In genomic region chr17:50585893-50586292, GRCh38 we compare ENCODE assay signal across 23 cellular contexts. TPM values are rescaled to one million over a fixed set of nuclear protein-coding genes. Genes with fewer than 3 reads are reported as not detected.
DNase-seq lines count a peak whose midpoint lies in the region; ATAC-seq and TF ChIP-seq lines count a peak whose summit lies in the region.
"Had no signal": no experiment of that assay in that cellular context is flagged by ENCODE, and none has a peak within 500 bp of the region (broad histone marks: within the 10 kb centered on the region; RNA-seq: fewer than 3 reads in every experiment).

No MANE protein-coding gene starts in this region.

- peak overlapping the region; percentile 19 for H2AK9ac ChIP-seq in IMR-90 (replicated peaks; ENCODE audit: low read depth, low read length, poor library complexity)

- ATAC-seq in IMR-90 (ENCODE audit: low read depth) (no peak), WTC11 (no peak)
- ATAC-seq in stimulated activated memory B cell treated with anti-CD40 and anti-IgM and Interleukin-4, amounts not matched to agents 10 μg/mL and 1 μg/mL and 100 μg/mL, for 72 hours, result no peak

- no peaks in the 10 kb centered on the region for H3K36me3 Mint-ChIP-seq in WTC11
- H3K36me3 Mint-ChIP-seq in nephron (ENCODE audit: low read depth), result peaks cover 19% of the 10 kb centered on the region
- no peaks in the 10 kb centered on the region for H3K36me3 Mint-ChIP-seq in stimulated activated memory B cell treated with anti-CD40 and anti-IgM and Interleukin-4, amounts not matched to agents 10 μg/mL and 1 μg/mL and 100 μg/mL, for 72 hours
- H3K36me3 Mint-ChIP-seq: CD4-positive, alpha-beta memory T cell had no signal

- no peak for TF ChIP-seq RAD21 in IMR-90 (IDR thresholded peaks at IDR 0.05; ENCODE audit: low read length)

- H3K4me2 ChIP-seq in IMR-90 (ENCODE audit: low read depth, low read length), result no peak overlapping the region
- H3K4me2 ChIP-seq in osteoblast (ENCODE audit: insufficient read depth, low read length), result no peak overlapping the region
- H3K4me2 ChIP-seq: KMS-11 had no signal

- H3K79me1 ChIP-seq in IMR-90 (ENCODE audit: low read depth in 1 of 2, low read length in 2 of 2), result no peaks in the 10 kb centered on the region

- in situ Hi-C loops in IMR-90 (cut with MboI; ENCODE audit: low sequenced_read_pairs), result no loop called here

- no peak overlapping the region for H2BK20ac ChIP-seq in IMR-90 (ENCODE audit: low read depth, low read length)

- intact Hi-C loops in IMR-90 (cut with micrococcal nuclease), result no loop called here

- no peak overlapping the region for H3K23ac ChIP-seq in IMR-90 (ENCODE audit: low read depth, low read length)

- no peak overlapping the region for H2AK5ac ChIP-seq in IMR-90 (ENCODE audit: low read depth, low read length)

- H3K9ac ChIP-seq in IMR-90 (ENCODE audit: low read depth, low read length), result no peak overlapping the region
- H3K9ac ChIP-seq: BLaER1 treated with 17β-estradiol and CSF1 and Interleukin-3, amounts not matched to agents 10 nM and 100 nM; KMS-11 had no signal

- dilution Hi-C loops in IMR-90 (cut with HindIII; ENCODE audit: low sequenced_read_pairs, unreplicated experiment), result no loop called here

- H2BK15ac ChIP-seq in IMR-90 (ENCODE audit: low read depth, low read length), result no peak overlapping the region

- H3K27me3 ChIP-seq in IMR-90 (ENCODE audit: control insufficient read depth, insufficient read depth, low read length) (peaks cover 58% of the 10 kb centered on the region), osteoblast (ENCODE audit: insufficient read depth, low read length) (peaks cover 34% of the 10 kb centered on the region)
- H3K27me3 ChIP-seq: BLaER1 treated with 17β-estradiol and CSF1 and Interleukin-3, amounts not matched to agents 10 nM and 100 nM had no signal

- H2BK120ac ChIP-seq in IMR-90 (ENCODE audit: low read depth, low read length), result no peak overlapping the region

- no peaks in the 10 kb centered on the region for H3K9me3 ChIP-seq in IMR-90 (ENCODE audit: control insufficient read depth, insufficient read depth, low read length)
- H3K9me3 ChIP-seq in osteoblast (ENCODE audit: low read depth, low read length), result no peaks in the 10 kb centered on the region
- H3K9me3 ChIP-seq: BLaER1 treated with 17β-estradiol and CSF1 and Interleukin-3, amounts not matched to agents 10 nM and 100 nM; HAP-1 had no signal

- CTCF ChIA-PET in IMR-90 (lab: Yijun Ruan, JAX), result no interaction called here
- CTCF ChIA-PET in WTC11 (lab: Charles Lee), result interaction anchor here (1.3 to 5.0 kb wide), 3 partner anchors 35 to 40 kb away, joined by 3 to 26 read pairs (median 9); no protein-coding TSS in a partner anchor

- H3K4me3 ChIP-seq in IMR-90 (ENCODE audit: insufficient read depth, low read depth, low read length) (no peak overlapping the region), osteoblast (ENCODE audit: insufficient read depth, low read length) (no peak overlapping the region)
- H3K4me3 ChIP-seq: BLaER1 treated with 17β-estradiol and CSF1 and Interleukin-3, amounts not matched to agents 10 nM and 100 nM; HAP-1 had no signal

- H3K79me2 ChIP-seq in osteoblast (ENCODE audit: insufficient read depth, low read length), result no peaks in the 10 kb centered on the region

- H3K36me3 ChIP-seq in IMR-90 (ENCODE audit: control insufficient read depth, insufficient read depth, low read length) (no peaks in the 10 kb centered on the region), osteoblast (ENCODE audit: insufficient read depth, low read length) (no peaks in the 10 kb centered on the region)
- H3K36me3 ChIP-seq: BLaER1 treated with 17β-estradiol and CSF1 and Interleukin-3, amounts not matched to agents 10 nM and 100 nM; HAP-1 had no signal

- no peak overlapping the region for H3K14ac ChIP-seq in IMR-90 (replicated peaks; ENCODE audit: low read depth, low read length)

- peaks cover 2% of the 10 kb centered on the region; the same call in 1 of the 2 replicates for H3K4me1 ChIP-seq in IMR-90 (ENCODE audit: control insufficient read depth, insufficient read depth, low read length)
- H3K4me1 ChIP-seq in osteoblast (ENCODE audit: insufficient read depth, low read length), result no peaks in the 10 kb centered on the region
- H3K4me1 ChIP-seq: HAP-1 had no signal

- H2BK5ac ChIP-seq in IMR-90 (ENCODE audit: low read depth, low read length, poor library complexity, severe bottlenecking), result no peak overlapping the region

- H3K27ac ChIP-seq in IMR-90 (ENCODE audit: insufficient read depth, low read length) (no peak overlapping the region), osteoblast (ENCODE audit: low read depth, low read length) (no peak overlapping the region)
- H3K27ac ChIP-seq: 22Rv1; BLaER1 treated with 17β-estradiol and CSF1 and Interleukin-3, amounts not matched to agents 10 nM and 100 nM; KMS-11 had no signal

- no TSS peak for BruUV-seq in IMR-90 (replicated peaks; lab: Mats Ljungman, UMichigan)

- H3K56ac ChIP-seq in IMR-90 (ENCODE audit: extremely low read depth, insufficient read depth, low read length), result no peak overlapping the region

- POLR2A ChIA-PET in IMR-90 (lab: Charles Lee; ENCODE audit: unreplicated experiment) (no interaction called here), WTC11 (lab: Charles Lee) (no interaction called here)

- no peak overlapping the region for H4K5ac ChIP-seq in IMR-90 (ENCODE audit: low read depth, low read length)

- H3K9me3 Mint-ChIP-seq in WTC11 (no peaks in the 10 kb centered on the region), nephron (no peaks in the 10 kb centered on the region)
- H3K9me3 Mint-ChIP-seq in stimulated activated memory B cell treated with anti-CD40 and anti-IgM and Interleukin-4, amounts not matched to agents 10 μg/mL and 1 μg/mL and 100 μg/mL, for 72 hours, result no peaks in the 10 kb centered on the region

- no peak overlapping the region for H4K91ac ChIP-seq in IMR-90 (ENCODE audit: insufficient read depth, low read depth, low read length)

- no peak for TF ChIP-seq POLR2A in IMR-90 (IDR thresholded peaks at IDR 0.05; ENCODE audit: low read depth, low read length)

- no peak overlapping the region for H3K18ac ChIP-seq in IMR-90 (ENCODE audit: low read depth, low read length)

- H3K4me3 Mint-ChIP-seq in WTC11, result no peak overlapping the region
- H3K4me3 Mint-ChIP-seq in nephron, result no peak overlapping the region
- no peak overlapping the region for H3K4me3 Mint-ChIP-seq in stimulated activated memory B cell treated with anti-CD40 and anti-IgM and Interleukin-4, amounts not matched to agents 10 μg/mL and 1 μg/mL and 100 μg/mL, for 72 hours
- H3K4me3 Mint-ChIP-seq: CD4-positive, alpha-beta memory T cell had no signal

- H3K27ac Mint-ChIP-seq in WTC11 (peak overlapping the region; percentile 15; the same call in 1 of the 2 replicates), nephron (peak overlapping the region in 2 of 3 experiments; percentile 61 to 93)
- H3K27ac Mint-ChIP-seq in stimulated activated memory B cell treated with anti-CD40 and anti-IgM and Interleukin-4, amounts not matched to agents 10 μg/mL and 1 μg/mL and 100 μg/mL, for 72 hours, result no peak overlapping the region
- H3K27ac Mint-ChIP-seq: CD4-positive, alpha-beta memory T cell had no signal

- 0 out of 2 replicates have a peak, but pooled peaks cover 5% of the 10 kb centered on the region for H3K9me1 ChIP-seq in IMR-90 (ENCODE audit: insufficient read depth, low read length)

- DNase-seq in NCI-H82 (lab: John Stamatoyannopoulos, UW) (peak; percentile 70), NCI-H82 treated with DMSO at 0.1 percent for 48 hours (lab: John Stamatoyannopoulos, UW; ENCODE audit: unreplicated experiment) (no peak), IMR-90 (no peak), WTC11 (ENCODE audit: low spot score) (no peak), iPS-NIHi7 (ENCODE audit: extremely low spot score) (no peak), osteoblast (ENCODE audit: insufficient read length, low spot score, missing footprints) (no peak)
- DNase-seq: NCI-H1092 treated with DMSO at 0.1 percent for 48 hours, NCI-H146, NCI-H2029, NCI-H2227 treated with DMSO at 0.1 percent for 48 hours, NCI-H510A, SHP77 treated with DMSO at 0.1 percent for 48 hours had no signal

- no peaks in the 10 kb centered on the region for H3K27me3 Mint-ChIP-seq in WTC11 (ENCODE audit: low read depth)
- H3K27me3 Mint-ChIP-seq in nephron (ENCODE audit: low read depth), result peaks cover 7% of the 10 kb centered on the region
- H3K27me3 Mint-ChIP-seq in stimulated activated memory B cell treated with anti-CD40 and anti-IgM and Interleukin-4, amounts not matched to agents 10 μg/mL and 1 μg/mL and 100 μg/mL, for 72 hours, result peaks cover 54% of the 10 kb centered on the region

- no peak overlapping the region for H3K4ac ChIP-seq in IMR-90 (ENCODE audit: low read depth, low read length)

- H4K20me1 ChIP-seq in IMR-90 (ENCODE audit: insufficient read depth, low read length) (no peaks in the 10 kb centered on the region), osteoblast (ENCODE audit: insufficient read depth, low read length) (no peaks in the 10 kb centered on the region)
- H4K20me1 ChIP-seq: BLaER1 treated with 17β-estradiol and CSF1 and Interleukin-3, amounts not matched to agents 10 nM and 100 nM had no signal

- WGBS in IMR-90 (ENCODE audit: extremely low coverage in 2 of 2, insufficient read length in 1 of 2), 2 experiments, result 47% methylated on average over 2 of the region's 8 CpGs; no CpG with 5 or more reads in 1 of the 2 experiments

- TF ChIP-seq CTCF in IMR-90 (conservative IDR thresholded peaks at IDR 0.05; ENCODE audit: low read depth, low read length) (no peak), WTC11 (IDR thresholded peaks at IDR 0.05) (no peak), nephron (IDR thresholded peaks at IDR 0.05; ENCODE audit: unreplicated experiment in 3 of 3) (no peak), osteoblast (IDR thresholded peaks at IDR 0.05; ENCODE audit: extremely low read depth, low read depth, low read length) (no peak)

- H3K4me1 Mint-ChIP-seq in WTC11 (peaks cover 20% of the 10 kb centered on the region), nephron (peaks cover 81% of the 10 kb centered on the region)
- no peaks in the 10 kb centered on the region for H3K4me1 Mint-ChIP-seq in stimulated activated memory B cell treated with anti-CD40 and anti-IgM and Interleukin-4, amounts not matched to agents 10 μg/mL and 1 μg/mL and 100 μg/mL, for 72 hours
- H3K4me1 Mint-ChIP-seq: CD4-positive, alpha-beta memory T cell had no signal

- H4K8ac ChIP-seq in IMR-90 (ENCODE audit: low read depth in 2 of 2, low read length in 2 of 2), result no peak overlapping the region

- H2AFZ ChIP-seq in IMR-90 (replicated peaks; ENCODE audit: low read length, poor library complexity) (peak overlapping the region; percentile 39), osteoblast (ENCODE audit: low read length) (no peak overlapping the region)

RNA-seq across cellular contexts. Expression of gene CACNA1G, which starts 25.4 kb away (rescaled TPM):
- under 0.01 TPM in 1 of 2 replicates, not detected in the other for total RNA-seq in IMR-90 (2012; rRNA removed)
- 0.03 TPM in 2 replicates for polyA plus RNA-seq in IMR-90 (2012; rRNA removed)
- polyA plus RNA-seq in IMR-90 (2012; cell fraction: cytosol; rRNA removed), result 0.08 TPM in 1 of 2 replicates, not detected in the other
- polyA plus RNA-seq in IMR-90 (2012; cell fraction: nucleus; rRNA removed; ENCODE audit: low replicate concordance), result 0.08 and 0.10 TPM in 2 replicates
- 5.4 to 6.7 TPM (median 6.2 TPM) in 3 replicates for total RNA-seq in WTC11 (2021)
- under 0.01 TPM in 2 replicates for total RNA-seq in osteoblast
- total RNA-seq: CD4-positive, alpha-beta memory T cell; OCI-LY7 had no signal
- polyA plus RNA-seq: CD4-positive, alpha-beta memory T cell had no signal

RNA-seq across cellular contexts. Expression of gene SPATA20, which starts 38.9 kb away (rescaled TPM):
- 15.6 and 17.0 TPM in 2 replicates for total RNA-seq in IMR-90 (2012; rRNA removed)
- 31.9 and 35.0 TPM in 2 replicates for polyA plus RNA-seq in IMR-90 (2012; rRNA removed)
- 22.4 and 29.6 TPM in 2 replicates for polyA plus RNA-seq in IMR-90 (2012; cell fraction: cytosol; rRNA removed)
- 207 and 453 TPM in 2 replicates for polyA plus RNA-seq in IMR-90 (2012; cell fraction: nucleus; rRNA removed; ENCODE audit: low replicate concordance)
- total RNA-seq in WTC11 (2021), result 24.6 to 30.6 TPM (median 26.3 TPM) in 3 replicates
- total RNA-seq in osteoblast, result 126 and 142 TPM in 2 replicates

RNA-seq across cellular contexts. Expression of gene ABCC3, which starts 48.8 kb away (rescaled TPM):
- 2.2 and 3.2 TPM in 2 replicates for total RNA-seq in IMR-90 (2012; rRNA removed)
- 6.0 and 6.6 TPM in 2 replicates for polyA plus RNA-seq in IMR-90 (2012; rRNA removed)
- 1.7 and 5.8 TPM in 2 replicates for polyA plus RNA-seq in IMR-90 (2012; cell fraction: cytosol; rRNA removed)
- polyA plus RNA-seq in IMR-90 (2012; cell fraction: nucleus; rRNA removed; ENCODE audit: low replicate concordance), result 61.3 and 69.4 TPM in 2 replicates
- 0.92 to 2.6 TPM (median 0.99 TPM) in 3 replicates for total RNA-seq in WTC11 (2021)
- 12.4 and 28.6 TPM in 2 replicates for total RNA-seq in osteoblast
- total RNA-seq: OCI-LY7 had no signal
- polyA plus RNA-seq: CD4-positive, alpha-beta memory T cell had no signal

RNA-seq across cellular contexts. Expression of gene EPN3, which starts 53.4 kb away (rescaled TPM):
- not detected in 2 replicates for total RNA-seq in IMR-90 (2012; rRNA removed)
- 0.09 TPM in 1 of 2 replicates, not detected in the other for polyA plus RNA-seq in IMR-90 (2012; rRNA removed)
- polyA plus RNA-seq in IMR-90 (2012; cell fraction: cytosol; rRNA removed), result 0.07 TPM in 1 of 2 replicates, not detected in the other
- polyA plus RNA-seq in IMR-90 (2012; cell fraction: nucleus; rRNA removed; ENCODE audit: low replicate concordance), result 0.07 TPM in 1 of 2 replicates, not detected in the other
- 6.9 to 8.8 TPM (median 8.1 TPM) in 3 replicates for total RNA-seq in WTC11 (2021)
- not detected in 2 replicates for total RNA-seq in osteoblast
- total RNA-seq: CD4-positive, alpha-beta memory T cell; Daoy; HT1080; RPMI7951 had no signal
- polyA plus RNA-seq: CD4-positive, alpha-beta memory T cell had no signal
